Comparison of ENCODE assay signal across 1 cellular context in genomic region chr16:68469728-68470460, GRCh38.
TF ChIP-seq lines count a peak whose summit lies in the region.

No MANE protein-coding gene starts in this region.

TF ChIP-seq in H1, 55 proteins besides CTCF, POLR2A, EP300 and RAD21 (continued from another document):
- TF ChIP-seq ATF2 (IDR thresholded peaks at IDR 0.05; ENCODE audit: low read length) = no peak
